In genomic region chr2:127313359-127313758, GRCh38 we compare ENCODE assay signal across 11 cellular contexts. TPM values are rescaled to one million over a fixed set of nuclear protein-coding genes. Genes with fewer than 3 reads are reported as not detected.
DNase-seq lines count a peak whose midpoint lies in the region; ATAC-seq and TF ChIP-seq lines count a peak whose summit lies in the region.
"Had no signal": no experiment of that assay in that cellular context is flagged by ENCODE, and none has a peak within 500 bp of the region (broad histone marks: within the 10 kb centered on the region; RNA-seq: fewer than 3 reads in every experiment).

No MANE protein-coding gene starts in this region.

- WGBS in hepatocyte (ENCODE audit: low lambda C conversion rate, missing lambda C conversion rate), result 95% methylated on average over 4 of the region's 4 CpGs
- WGBS in heart right ventricle, 2 donors, result 86 to 88% methylated on average over 4 of the region's 4 CpGs

- no peak for TF ChIP-seq CTCF in hepatocyte (IDR thresholded peaks at IDR 0.05; ENCODE audit: poor library complexity)
- TF ChIP-seq CTCF in heart right ventricle (IDR thresholded peaks at IDR 0.05), result no peak

- no peak overlapping the region for H3K4me3 ChIP-seq in hepatocyte
- no peak overlapping the region for H3K4me3 ChIP-seq in heart right ventricle
- H3K4me3 ChIP-seq: SJSA1 had no signal

- no peaks in the 10 kb centered on the region for H3K79me2 ChIP-seq in hepatocyte

- peak; percentile 55 for DNase-seq in RPMI8226
- DNase-seq in HT-29 (ENCODE audit: low spot score), result no peak
- no peak for DNase-seq in hepatocyte (ENCODE audit: low spot score)
- no peak for DNase-seq in heart right ventricle
- no peak for DNase-seq in mesenteric fat pad (ENCODE audit: low spot score)
- DNase-seq: NCI-H1105 had no signal

- H3K27me3 ChIP-seq in hepatocyte, result no peaks in the 10 kb centered on the region
- H3K27me3 ChIP-seq in heart right ventricle, result no peaks in the 10 kb centered on the region
- H3K27me3 ChIP-seq: SJSA1 had no signal

- no peak overlapping the region for H2AFZ ChIP-seq in hepatocyte

- peaks cover 2% of the 10 kb centered on the region for H4K20me1 ChIP-seq in hepatocyte (ENCODE audit: insufficient read depth, poor library complexity, severe bottlenecking)

- ATAC-seq in GM18499 (IDR thresholded peaks at IDR 0.05; ENCODE audit: insufficient read depth, unreplicated experiment) (peak; percentile 98), GM21390 (IDR thresholded peaks at IDR 0.05; ENCODE audit: unreplicated experiment) (peak; percentile 97), HG03103 (IDR thresholded peaks at IDR 0.05; ENCODE audit: low read depth, unreplicated experiment) (peak; percentile 96), heart right ventricle (no peak)

- no peaks in the 10 kb centered on the region for H3K36me3 ChIP-seq in hepatocyte (replicated peaks; ENCODE audit: insufficient read depth, low read depth)
- peaks cover 0 to 100% (median 63%) of the 10 kb centered on the region in 9 donors for H3K36me3 ChIP-seq in heart right ventricle

- no peak overlapping the region for H3K4me2 ChIP-seq in hepatocyte

- H3K27ac ChIP-seq in hepatocyte, result no peak overlapping the region
- H3K27ac ChIP-seq in heart right ventricle, result no peak overlapping the region
- H3K27ac ChIP-seq: C4-2B, SJSA1 had no signal

- intact Hi-C loops in heart right ventricle (cut with DNase I), result no loop called here

- H3K4me1 ChIP-seq in hepatocyte (ENCODE audit: insufficient read depth), result no peaks in the 10 kb centered on the region
- H3K4me1 ChIP-seq in heart right ventricle, result peaks cover 0 to 5% (median 0%) of the 10 kb centered on the region in 9 donors
- H3K4me1 ChIP-seq: SJSA1 had no signal

- H3K9me3 ChIP-seq in hepatocyte (ENCODE audit: low read depth) (no peaks in the 10 kb centered on the region), heart right ventricle (no peaks in the 10 kb centered on the region)
- H3K9me3 ChIP-seq: SJSA1 had no signal

- H3K9me2 ChIP-seq in hepatocyte (replicated peaks; ENCODE audit: insufficient read depth), result no peaks in the 10 kb centered on the region

RNA-seq across cellular contexts. Expression of gene ERCC3, which starts 19.4 kb away (rescaled TPM):
- 28.7 and 28.8 TPM in 2 replicates for total RNA-seq in HT-29 (2014; rRNA removed; shearing (Covaris generic))
- total RNA-seq in hepatocyte (40.7 and 41.7 TPM in 2 replicates), heart right ventricle (10 to 100 TPM; 19.8 to 27.4 (median 23.6) TPM), mesenteric fat pad (36.3 TPM)
- polyA plus RNA-seq in hepatocyte (36.3 and 43.5 TPM in 2 replicates), heart right ventricle (10 to 100 TPM; 15.8 to 22.0 TPM)

Comparison
In these comparisons a context has a peak if more than half of its experiments do, and no peak if none do; other contexts are left out.
1. ATAC-seq: peak in GM18499 (single experiment), GM21390 (single experiment) and HG03103 (single experiment); none in heart right ventricle (0 of 8).